Comparison of ENCODE assay signal across 15 cellular contexts in genomic region chr11:61749607-61750217, GRCh38. TPM values are rescaled to one million over a fixed set of nuclear protein-coding genes. Genes with fewer than 3 reads are reported as not detected.
DNase-seq lines count a peak whose midpoint lies in the region; ATAC-seq and TF ChIP-seq lines count a peak whose summit lies in the region.
"Had no signal": no experiment of that assay in that cellular context is flagged by ENCODE, and none has a peak within 500 bp of the region (broad histone marks: within the 10 kb centered on the region; RNA-seq: fewer than 3 reads in every experiment).

No MANE protein-coding gene starts in this region.

- H3K36me3 Mint-ChIP-seq in GM23338 (ENCODE audit: low read depth) (no peaks in the 10 kb centered on the region; the same call in 2 of the 3 replicates), T-helper 17 cell (ENCODE audit: low read depth) (no peaks in the 10 kb centered on the region)

- H3K9me3 ChIP-seq in iPS-18a (ENCODE audit: control insufficient read depth, low read depth, low read length): no peaks in the 10 kb centered on the region
- no peaks in the 10 kb centered on the region for H3K9me3 ChIP-seq in esophagus muscularis mucosa
- no peaks in the 10 kb centered on the region for H3K9me3 ChIP-seq in T-helper 17 cell (ENCODE audit: control insufficient read depth, low read length, poor library complexity, severe bottlenecking)
- H3K9me3 ChIP-seq: left ventricle myocardium inferior, thyroid gland had no signal

- WGBS in esophagus muscularis mucosa: 56% methylated on average over 21 of the region's 21 CpGs

- H3K4me2 ChIP-seq in GM23338: peak overlapping the region; percentile 62
- H3K4me2 ChIP-seq: PC-9 had no signal

- TF ChIP-seq CTCF in GM23338 (conservative IDR thresholded peaks at IDR 0.05; ENCODE audit: low read depth in 2 of 2) (no peak), astrocyte of the spinal cord (IDR thresholded peaks at IDR 0.05; ENCODE audit: low read depth, low read length) (no peak), esophagus muscularis mucosa (IDR thresholded peaks at IDR 0.05) (no peak)

- no peak for TF ChIP-seq POLR2A in esophagus muscularis mucosa (IDR thresholded peaks at IDR 0.05; ENCODE audit: low read depth)

- no peaks in the 10 kb centered on the region for H3K79me2 ChIP-seq in GM23338 (replicated peaks; ENCODE audit: insufficient read depth)

- H3K4me1 ChIP-seq in GM23338 (ENCODE audit: insufficient read depth) (peaks cover 11% of the 10 kb centered on the region), iPS-18a (ENCODE audit: control insufficient read depth, low read depth, low read length) (peaks cover 19% of the 10 kb centered on the region), esophagus muscularis mucosa (peaks cover 10 to 27% (median 21%) of the 10 kb centered on the region in 4 donors)

- H3K9ac ChIP-seq in iPS-18a (ENCODE audit: low read length): no peak overlapping the region

- no peaks in the 10 kb centered on the region for H3K9me3 Mint-ChIP-seq in GM23338
- H3K9me3 Mint-ChIP-seq: activated T-cell treated with anti-CD3 and anti-CD28 coated beads, Interleukin-2, amount 50 U/mL, for 4 hours; T-helper 1 cell treated with Interleukin-12 subunit alpha and Interleukin-12 subunit beta and Interleukin-4 antibody, amounts not matched to agents 30 μg/mL and 1 μg/mL, for 36 hours had no signal

- intact Hi-C loops in posterior cingulate gyrus (cut with DNase I) (loop anchor here (1.0 kb wide), 1 partner anchor 27 kb away; no protein-coding TSS in a partner anchor), esophagus muscularis mucosa (cut with DNase I) (loop anchor here (5.0 kb wide), 1 partner anchor 358 kb away; no protein-coding TSS in a partner anchor)

- no peaks in the 10 kb centered on the region for H3K9me2 ChIP-seq in GM23338 (ENCODE audit: insufficient read depth)

- H3K27me3 Mint-ChIP-seq in GM23338 (ENCODE audit: insufficient read depth, low read depth, poor library complexity) (peaks cover 34% of the 10 kb centered on the region), T-helper 17 cell (peaks cover 25% of the 10 kb centered on the region)

- TF ChIP-seq EP300 in esophagus muscularis mucosa (IDR thresholded peaks at IDR 0.05): no peak

- H3K4me3 Mint-ChIP-seq in GM23338 (peak overlapping the region; percentile 34; the same call in 1 of the 3 replicates), T-helper 17 cell (no peak overlapping the region)
- H3K4me3 Mint-ChIP-seq: activated T-cell treated with anti-CD3 and anti-CD28 coated beads, Interleukin-2, amount 50 U/mL, for 4 hours; T-helper 1 cell treated with Interleukin-12 subunit alpha and Interleukin-12 subunit beta and Interleukin-4 antibody, amounts not matched to agents 30 μg/mL and 1 μg/mL, for 36 hours had no signal

- in situ Hi-C loops in astrocyte of the spinal cord (cut with HindIII; ENCODE audit: low sequenced_read_pairs): no loop called here

- no peaks in the 10 kb centered on the region for H3K36me3 ChIP-seq in GM23338 (ENCODE audit: insufficient read depth)
- no peaks in the 10 kb centered on the region for H3K36me3 ChIP-seq in iPS-18a (ENCODE audit: control insufficient read depth, low read depth, low read length)
- H3K36me3 ChIP-seq in esophagus muscularis mucosa: peaks cover 0 to 3% (median 2%) of the 10 kb centered on the region in 4 donors
- H3K36me3 ChIP-seq: left ventricle myocardium inferior, thyroid gland had no signal

- H3K27ac ChIP-seq in GM23338 (ENCODE audit: low read depth): no peak overlapping the region
- H3K27ac ChIP-seq in iPS-18a (ENCODE audit: low read length): no peak overlapping the region
- no peak overlapping the region for H3K27ac ChIP-seq in esophagus muscularis mucosa (replicated peaks in 1 of 4)
- H3K27ac ChIP-seq: left ventricle myocardium inferior, PC-9, thyroid gland had no signal

- peaks cover 32% of the 10 kb centered on the region for H3K27me3 ChIP-seq in GM23338 (ENCODE audit: insufficient read depth)
- H3K27me3 ChIP-seq in iPS-18a (ENCODE audit: control insufficient read depth, insufficient read depth, low read length): peaks cover 39% of the 10 kb centered on the region
- peaks cover 0 to 40% (median 15%) of the 10 kb centered on the region in 4 donors for H3K27me3 ChIP-seq in esophagus muscularis mucosa
- H3K27me3 ChIP-seq: thyroid gland had no signal

- peak overlapping the region; percentile 10; the same call in 1 of the 2 replicates for H3K4me3 ChIP-seq in GM23338
- H3K4me3 ChIP-seq in astrocyte of the spinal cord (ENCODE audit: low read depth, low read length): no peak overlapping the region
- H3K4me3 ChIP-seq in iPS-18a (ENCODE audit: low read length): peak overlapping the region; percentile 15
- no peak overlapping the region for H3K4me3 ChIP-seq in esophagus muscularis mucosa
- H3K4me3 ChIP-seq: left ventricle myocardium inferior, PC-9, thyroid gland had no signal

- DNase-seq in GM23338 (ENCODE audit: low spot score) (peak; percentile 41), astrocyte of the spinal cord (ENCODE audit: low read depth, low spot score) (peak; percentile 35), posterior cingulate gyrus (peak; percentile 73 to 99 (median 91)), esophagus muscularis mucosa (ENCODE audit: extremely low spot score) (no peak), T-helper 17 cell (no peak)
- DNase-seq: activated T-cell treated with anti-CD3 and anti-CD28 coated beads, Interleukin-2, amount 50 U/mL, for 4 hours; left ventricle myocardium inferior; NCI-H1105 treated with DMSO at 0.1 percent for 48 hours; NCI-H345; PC-9; thyroid gland had no signal

- peaks cover 4% of the 10 kb centered on the region; the same call in 1 of the 2 replicates for H3F3A ChIP-seq in GM23338 (replicated peaks; ENCODE audit: low read depth)

- no peak overlapping the region for H3K27ac Mint-ChIP-seq in GM23338
- no peak overlapping the region for H3K27ac Mint-ChIP-seq in T-helper 17 cell
- H3K27ac Mint-ChIP-seq: T-helper 1 cell treated with Interleukin-12 subunit alpha and Interleukin-12 subunit beta and Interleukin-4 antibody, amounts not matched to agents 30 μg/mL and 1 μg/mL, for 36 hours had no signal

- H2AFZ ChIP-seq in GM23338: peak overlapping the region; percentile 78; the same call in 1 of the 2 replicates
- H2AFZ ChIP-seq: PC-9 had no signal

- peaks cover 3% of the 10 kb centered on the region; the same call in 1 of the 2 replicates for H4K20me1 ChIP-seq in GM23338 (replicated peaks; ENCODE audit: insufficient read depth)

- ATAC-seq in GM23338 (peak; percentile 10), GM18873 (IDR thresholded peaks at IDR 0.05; ENCODE audit: low FRiP score, unreplicated experiment) (no peak), HG02759 (IDR thresholded peaks at IDR 0.05; ENCODE audit: unreplicated experiment) (no peak), T-helper 17 cell (no peak)
- ATAC-seq: activated T-cell treated with anti-CD3 and anti-CD28 coated beads, Interleukin-2, amount 50 U/mL, for 4 hours had no signal

- H3K4me1 Mint-ChIP-seq in GM23338: peaks cover 22% of the 10 kb centered on the region
- H3K4me1 Mint-ChIP-seq in T-helper 17 cell: peaks cover 11% of the 10 kb centered on the region

TF ChIP-seq in GM23338, 12 proteins besides CTCF, POLR2A, EP300 and RAD21 (continues in another document):
- TF ChIP-seq CREB1 (CRISPR knock-in tag; IDR thresholded peaks at IDR 0.05; ENCODE audit: low read depth): no peak

RNA-seq across cellular contexts. Expression of gene MYRF, which starts 2.7 kb away (rescaled TPM):
- total RNA-seq in GM23338 (2014; rRNA removed; shearing (Covaris generic)): 5.0 and 5.5 TPM in 2 replicates
- 1.9 and 2.2 TPM in 2 replicates for polyA plus RNA-seq in GM23338 (2016; fragmentation: Nextera tagmentation; extraction: Ambion mirVana)
- total RNA-seq in esophagus muscularis mucosa: under 1 TPM; under 0.01 to 0.71 (median 0.40) TPM
- total RNA-seq in T-helper 17 cell: 1 to 10 TPM in 1 of 2 donors, under 1 TPM in 1; 0.47 to 1.5 TPM

RNA-seq across cellular contexts. Expression of gene TMEM258, which starts 42.7 kb away (rescaled TPM):
- total RNA-seq in GM23338 (2014; rRNA removed; shearing (Covaris generic)): 71.3 and 73.3 TPM in 2 replicates
- 519 and 553 TPM in 2 replicates for polyA plus RNA-seq in GM23338 (2016; fragmentation: Nextera tagmentation; extraction: Ambion mirVana)
- 10 to 100 TPM; 34.5 to 48.2 (median 43.8) TPM for total RNA-seq in esophagus muscularis mucosa
- 10 to 100 TPM; 68.4 to 77.6 TPM for total RNA-seq in T-helper 17 cell

RNA-seq across cellular contexts. Expression of gene FEN1, which starts 43.0 kb away (rescaled TPM):
- total RNA-seq in GM23338 (2014; rRNA removed; shearing (Covaris generic)): 89.0 and 96.3 TPM in 2 replicates
- polyA plus RNA-seq in GM23338 (2016; fragmentation: Nextera tagmentation; extraction: Ambion mirVana): 78.8 and 85.1 TPM in 2 replicates
- 10 to 100 TPM in 1 of 4 donors, 1 to 10 TPM in 3; 5.0 to 10.2 (median 7.5) TPM for total RNA-seq in esophagus muscularis mucosa
- total RNA-seq in T-helper 17 cell: 10 to 100 TPM in 1 of 2 donors, 1 to 10 TPM in 1; 9.7 to 13.0 TPM

Comparison
In these comparisons a context has a peak if more than half of its experiments do, and no peak if none do; other contexts are left out.
1. DNase-seq: peak in GM23338 (single experiment), astrocyte of the spinal cord (single experiment) and posterior cingulate gyrus (10 of 10); none in esophagus muscularis mucosa (single experiment) and T-helper 17 cell (0 of 3).
2. H3K4me3 ChIP-seq: peak in GM23338 (single experiment) and iPS-18a (single experiment); none in astrocyte of the spinal cord (single experiment) and esophagus muscularis mucosa (0 of 4).